ENCODE assay signal across 28 cellular contexts in the genomic region with DNA sequence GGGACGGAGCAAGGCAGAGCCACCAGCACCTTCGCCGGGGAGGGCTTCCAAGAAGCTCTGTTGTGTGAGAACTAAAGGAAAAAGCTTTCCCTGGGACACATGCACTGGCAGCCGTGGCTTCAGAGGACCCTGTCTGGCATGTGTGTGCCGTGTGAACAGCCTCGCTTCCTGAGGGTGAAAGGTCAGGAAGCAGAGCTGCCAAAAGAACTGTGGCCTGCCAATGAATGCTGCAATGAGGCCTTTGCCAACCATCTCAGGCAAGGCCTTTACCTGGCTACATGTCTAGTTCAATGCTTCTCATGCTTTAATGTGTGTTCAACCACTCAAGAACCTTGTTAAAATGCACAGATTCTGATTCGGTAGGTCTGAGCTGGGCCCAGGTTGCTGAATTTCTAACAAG.
"Had no signal": no experiment of that assay in that cellular context is flagged by ENCODE, and none has a peak within 500 bp of the region (broad histone marks: within the 10 kb centered on the region; RNA-seq: fewer than 3 reads in every experiment).

No MANE protein-coding gene starts in this region.

- H3K4me1 ChIP-seq: Peyer's patch, SJSA1 had no signal

- H3K27ac Mint-ChIP-seq: activated B cell treated with CpG ODN at 0.5 μM for 24 hours; activated CD4-positive, alpha-beta memory T cell treated with anti-CD3 and anti-CD28 coated beads, Interleukin-2, amount 10 ng/mL, durations not matched to agents 7 days and 5 days; activated CD4-positive, alpha-beta T cell treated with anti-CD3 and anti-CD28 coated beads, Interleukin-2, amount 10 ng/mL, durations not matched to agents 7 days and 5 days; activated naive CD4-positive, alpha-beta T cell treated with anti-CD3 and anti-CD28 coated beads, Interleukin-2, amount 10 ng/mL, durations not matched to agents 7 days and 5 days; activated naive CD8-positive, alpha-beta T cell treated with anti-CD3 and anti-CD28 coated beads for 36 hours; activated T-helper 17 cell treated with anti-CD3 and anti-CD28 coated beads, Interleukin-2, amount 50 U/mL, for 72 hours; IgD-negative memory B cell had no signal

- H3K27me3 ChIP-seq: Peyer's patch, SJSA1 had no signal

- H3K36me3 Mint-ChIP-seq: activated naive CD4-positive, alpha-beta T cell treated with anti-CD3 and anti-CD28 coated beads, Interleukin-2, amount 10 ng/mL, durations not matched to agents 7 days and 5 days; activated naive CD8-positive, alpha-beta T cell treated with anti-CD3 and anti-CD28 coated beads for 36 hours had no signal

- H3K4me1 Mint-ChIP-seq: activated B cell treated with CpG ODN at 0.5 μM for 24 hours; activated CD4-positive, alpha-beta memory T cell treated with anti-CD3 and anti-CD28 coated beads, Interleukin-2, amount 10 ng/mL, durations not matched to agents 7 days and 5 days; activated CD4-positive, alpha-beta T cell treated with anti-CD3 and anti-CD28 coated beads, Interleukin-2, amount 10 ng/mL, durations not matched to agents 7 days and 5 days; activated naive CD4-positive, alpha-beta T cell treated with anti-CD3 and anti-CD28 coated beads, Interleukin-2, amount 10 ng/mL, durations not matched to agents 7 days and 5 days; activated naive CD8-positive, alpha-beta T cell treated with anti-CD3 and anti-CD28 coated beads for 36 hours; activated T-helper 17 cell treated with anti-CD3 and anti-CD28 coated beads, Interleukin-2, amount 50 U/mL, for 72 hours; central memory CD8-positive, alpha-beta T cell; IgD-negative memory B cell had no signal

- DNase-seq: activated B cell treated with CpG ODN at 0.5 μM for 24 hours; activated CD4-positive, alpha-beta memory T cell treated with anti-CD3 and anti-CD28 coated beads, Interleukin-2, amount 10 ng/mL, durations not matched to agents 7 days and 5 days; activated CD4-positive, alpha-beta T cell treated with anti-CD3 and anti-CD28 coated beads for 1 hour; activated CD4-positive, alpha-beta T cell treated with anti-CD3 and anti-CD28 coated beads, Interleukin-2, amount 10 ng/mL, durations not matched to agents 7 days and 5 days; activated gamma-delta T cell treated with Interleukin-2 at 50 U/mL for 16 hours; activated naive CD4-positive, alpha-beta T cell treated with anti-CD3 and anti-CD28 coated beads, Interleukin-2, amount 10 ng/mL, durations not matched to agents 7 days and 5 days; activated naive CD8-positive, alpha-beta T cell treated with anti-CD3 and anti-CD28 coated beads for 36 hours; activated T-cell treated with anti-CD3 and anti-CD28 coated beads for 4 hours; activated T-cell treated with anti-CD3 and anti-CD28 coated beads, Interleukin-2, amount 50 U/mL, for 48 hours; aorta; KG1; NCI-H1048; NCI-H146; NCI-H187 treated with DMSO at 0.1 percent for 48 hours; NCI-H2107; NCI-H2171 treated with DMSO at 0.1 percent for 48 hours; NCI-H524 treated with DMSO at 0.1 percent for 48 hours; NCI-H748 treated with DMSO at 0.1 percent for 48 hours; NK-92 treated with Interleukin-12 subunit alpha and Interleukin-12 subunit beta, amount 100 ng/mL, for 24 hours; Peyer's patch; Right ventricle myocardium superior; SW 1271 had no signal

- H3K4me3 ChIP-seq: Peyer's patch, SJSA1 had no signal

- H3K9me3 ChIP-seq: Peyer's patch, SJSA1 had no signal

- H3K27me3 Mint-ChIP-seq: activated B cell treated with CpG ODN at 0.5 μM for 24 hours; activated CD4-positive, alpha-beta memory T cell treated with anti-CD3 and anti-CD28 coated beads, Interleukin-2, amount 10 ng/mL, durations not matched to agents 7 days and 5 days; activated CD4-positive, alpha-beta T cell treated with anti-CD3 and anti-CD28 coated beads, Interleukin-2, amount 10 ng/mL, durations not matched to agents 7 days and 5 days; activated naive CD4-positive, alpha-beta T cell treated with anti-CD3 and anti-CD28 coated beads, Interleukin-2, amount 10 ng/mL, durations not matched to agents 7 days and 5 days; activated naive CD8-positive, alpha-beta T cell treated with anti-CD3 and anti-CD28 coated beads for 36 hours; activated T-helper 17 cell treated with anti-CD3 and anti-CD28 coated beads, Interleukin-2, amount 50 U/mL, for 72 hours; central memory CD8-positive, alpha-beta T cell; IgD-negative memory B cell had no signal

- H3K9me3 Mint-ChIP-seq: activated B cell treated with CpG ODN at 0.5 μM for 24 hours; activated CD4-positive, alpha-beta memory T cell treated with anti-CD3 and anti-CD28 coated beads, Interleukin-2, amount 10 ng/mL, durations not matched to agents 7 days and 5 days; activated CD4-positive, alpha-beta T cell treated with anti-CD3 and anti-CD28 coated beads, Interleukin-2, amount 10 ng/mL, durations not matched to agents 7 days and 5 days; activated naive CD4-positive, alpha-beta T cell treated with anti-CD3 and anti-CD28 coated beads, Interleukin-2, amount 10 ng/mL, durations not matched to agents 7 days and 5 days; activated naive CD8-positive, alpha-beta T cell treated with anti-CD3 and anti-CD28 coated beads for 36 hours; activated T-helper 17 cell treated with anti-CD3 and anti-CD28 coated beads, Interleukin-2, amount 50 U/mL, for 72 hours; central memory CD8-positive, alpha-beta T cell; IgD-negative memory B cell had no signal

- H3K4me3 Mint-ChIP-seq: activated B cell treated with CpG ODN at 0.5 μM for 24 hours; activated CD4-positive, alpha-beta memory T cell treated with anti-CD3 and anti-CD28 coated beads, Interleukin-2, amount 10 ng/mL, durations not matched to agents 7 days and 5 days; activated CD4-positive, alpha-beta T cell treated with anti-CD3 and anti-CD28 coated beads, Interleukin-2, amount 10 ng/mL, durations not matched to agents 7 days and 5 days; activated naive CD4-positive, alpha-beta T cell treated with anti-CD3 and anti-CD28 coated beads, Interleukin-2, amount 10 ng/mL, durations not matched to agents 7 days and 5 days; activated naive CD8-positive, alpha-beta T cell treated with anti-CD3 and anti-CD28 coated beads for 36 hours; activated T-helper 17 cell treated with anti-CD3 and anti-CD28 coated beads, Interleukin-2, amount 50 U/mL, for 72 hours; central memory CD8-positive, alpha-beta T cell had no signal

- ATAC-seq: activated T-helper 17 cell treated with anti-CD3 and anti-CD28 coated beads, Interleukin-2, amount 50 U/mL, for 72 hours; SK-N-SH treated with all-trans-retinoic acid at 6 μM for 48 hours had no signal

- H3K27ac ChIP-seq: Peyer's patch, RWPE1, SJSA1 had no signal
